In the genomic region with DNA sequence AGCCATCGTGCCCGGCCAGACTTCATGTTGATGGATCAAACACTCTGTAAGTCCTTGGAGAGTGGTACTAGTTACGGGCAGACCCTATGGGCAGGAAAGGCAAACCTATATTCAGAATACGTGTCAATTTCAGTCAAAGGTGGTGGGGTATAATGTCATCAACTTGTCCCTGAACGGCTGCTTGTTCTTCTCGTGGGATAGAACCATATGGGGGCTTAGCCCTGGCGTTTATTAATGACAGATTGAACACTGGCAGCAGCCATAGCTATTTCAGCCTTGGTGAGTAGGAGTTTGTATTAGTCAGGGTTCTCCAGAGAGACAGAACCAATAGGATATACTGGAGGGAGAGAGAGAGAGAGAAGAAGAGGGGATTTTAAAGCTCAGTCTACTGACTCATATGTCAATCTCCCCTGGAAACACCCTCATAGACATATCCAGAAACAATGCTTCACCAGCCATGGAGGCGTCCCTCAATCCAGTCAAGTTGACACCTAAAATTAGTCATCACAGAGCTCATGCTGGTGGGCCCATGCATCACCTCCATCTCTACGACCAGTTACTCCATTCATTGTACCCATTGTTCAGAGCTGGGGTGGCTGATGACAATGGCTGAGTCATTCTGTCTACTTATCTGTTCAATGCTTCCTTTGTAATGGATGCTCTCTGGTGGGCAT, we compare ENCODE assay signal across 14 cellular contexts. TPM values are rescaled to one million over a fixed set of nuclear protein-coding genes. Genes with fewer than 3 reads are reported as not detected.
A peak's percentile ranks its signal among the peaks of the same experiment; 100 is the strongest.
DNase-seq lines count a peak whose midpoint lies in the region; ATAC-seq and TF ChIP-seq lines count a peak whose summit lies in the region.
"Had no signal": no experiment of that assay in that cellular context is flagged by ENCODE, and none has a peak within 500 bp of the region (broad histone marks: within the 10 kb centered on the region; RNA-seq: fewer than 3 reads in every experiment).

No MANE protein-coding gene starts in this region.

- H3K9me3 Mint-ChIP-seq in natural killer cell treated with Interleukin-12 subunit alpha and Interleukin-12 subunit beta and Interleukin-15 and Interleukin-18, amount 100 ng/mL, for 72 hours: no peaks in the 10 kb centered on the region
- H3K9me3 Mint-ChIP-seq in natural killer cell: no peaks in the 10 kb centered on the region
- H3K9me3 Mint-ChIP-seq in stimulated activated naive CD8-positive, alpha-beta T cell treated with anti-CD3 and anti-CD28 coated beads, Interleukin-15, amount 100 ng/mL, for 72 hours: no peaks in the 10 kb centered on the region
- H3K9me3 Mint-ChIP-seq in activated T-helper 1 cell treated with anti-CD3 and anti-CD28 coated beads, Interleukin-12 subunit alpha, Interleukin-12 subunit beta, Interleukin-2, Interleukin-4 antibody, amounts not matched to agents 30 ng/mL and 10 ng/mL and 1 ng/mL, durations not matched to agents 14 hours and 24 hours and 36 hours: no peaks in the 10 kb centered on the region
- H3K9me3 Mint-ChIP-seq: effector memory CD8-positive, alpha-beta T cell; memory B cell had no signal

- no peak overlapping the region for H3K4me3 ChIP-seq in fibroblast of mammary gland (ENCODE audit: control insufficient read depth, low read depth, low read length)
- H3K4me3 ChIP-seq: hepatocyte, vagina had no signal

- intact Hi-C loops in natural killer cell (cut with micrococcal nuclease): no loop called here
- intact Hi-C loops in activated T-helper 1 cell treated with anti-CD3 and anti-CD28 coated beads, Interleukin-12 subunit alpha, Interleukin-12 subunit beta, Interleukin-2, Interleukin-4 antibody, amounts not matched to agents 30 ng/mL and 10 ng/mL and 1 ng/mL, durations not matched to agents 14 hours and 24 hours and 36 hours (cut with micrococcal nuclease): no loop called here

- H3K4me1 Mint-ChIP-seq in natural killer cell treated with Interleukin-12 subunit alpha and Interleukin-12 subunit beta and Interleukin-15 and Interleukin-18, amount 100 ng/mL, for 72 hours (ENCODE audit: low read depth in 2 of 2): peaks cover 4 to 12% of the 10 kb centered on the region in 2 donors
- H3K4me1 Mint-ChIP-seq in natural killer cell: no peaks in the 10 kb centered on the region
- H3K4me1 Mint-ChIP-seq in stimulated activated naive CD8-positive, alpha-beta T cell treated with anti-CD3 and anti-CD28 coated beads, Interleukin-15, amount 100 ng/mL, for 72 hours: peaks cover 12% of the 10 kb centered on the region
- H3K4me1 Mint-ChIP-seq in activated T-helper 1 cell treated with anti-CD3 and anti-CD28 coated beads, Interleukin-12 subunit alpha, Interleukin-12 subunit beta, Interleukin-2, Interleukin-4 antibody, amounts not matched to agents 30 ng/mL and 10 ng/mL and 1 ng/mL, durations not matched to agents 14 hours and 24 hours and 36 hours (ENCODE audit: low read depth): peaks cover 19% of the 10 kb centered on the region
- H3K4me1 Mint-ChIP-seq: memory B cell had no signal

- no peak for DNase-seq in natural killer cell treated with Interleukin-12 subunit alpha and Interleukin-12 subunit beta and Interleukin-15 and Interleukin-18, amount 100 ng/mL, for 72 hours (ENCODE audit: low spot score)
- DNase-seq in natural killer cell (no peak), RPMI7951 (ENCODE audit: low read depth) (peak; percentile 35), fibroblast of mammary gland (ENCODE audit: low read depth) (peak; percentile 43), C1 segment of cervical spinal cord (lab: John Stamatoyannopoulos, UW) (no peak)
- DNase-seq in stimulated activated naive CD8-positive, alpha-beta T cell treated with anti-CD3 and anti-CD28 coated beads, Interleukin-15, amount 100 ng/mL, for 72 hours: peak in 1 of 2 donors; percentile 55
- DNase-seq in activated T-helper 1 cell treated with anti-CD3 and anti-CD28 coated beads, Interleukin-12 subunit alpha, Interleukin-12 subunit beta, Interleukin-2, Interleukin-4 antibody, amounts not matched to agents 30 ng/mL and 10 ng/mL and 1 ng/mL, durations not matched to agents 14 hours and 24 hours and 36 hours (ENCODE audit: low spot score): no peak
- DNase-seq: effector memory CD8-positive, alpha-beta T cell; HCEC 1CT had no signal

- no peak overlapping the region for H3K4me3 Mint-ChIP-seq in natural killer cell treated with Interleukin-12 subunit alpha and Interleukin-12 subunit beta and Interleukin-15 and Interleukin-18, amount 100 ng/mL, for 72 hours
- no peak overlapping the region for H3K4me3 Mint-ChIP-seq in natural killer cell
- H3K4me3 Mint-ChIP-seq in stimulated activated naive CD8-positive, alpha-beta T cell treated with anti-CD3 and anti-CD28 coated beads, Interleukin-15, amount 100 ng/mL, for 72 hours: no peak overlapping the region
- no peak overlapping the region for H3K4me3 Mint-ChIP-seq in activated T-helper 1 cell treated with anti-CD3 and anti-CD28 coated beads, Interleukin-12 subunit alpha, Interleukin-12 subunit beta, Interleukin-2, Interleukin-4 antibody, amounts not matched to agents 30 ng/mL and 10 ng/mL and 1 ng/mL, durations not matched to agents 14 hours and 24 hours and 36 hours
- H3K4me3 Mint-ChIP-seq: effector memory CD8-positive, alpha-beta T cell; memory B cell had no signal

- H3K36me3 Mint-ChIP-seq in natural killer cell treated with Interleukin-12 subunit alpha and Interleukin-12 subunit beta and Interleukin-15 and Interleukin-18, amount 100 ng/mL, for 72 hours: no peaks in the 10 kb centered on the region
- H3K36me3 Mint-ChIP-seq in natural killer cell: no peaks in the 10 kb centered on the region
- no peaks in the 10 kb centered on the region for H3K36me3 Mint-ChIP-seq in activated T-helper 1 cell treated with anti-CD3 and anti-CD28 coated beads, Interleukin-12 subunit alpha, Interleukin-12 subunit beta, Interleukin-2, Interleukin-4 antibody, amounts not matched to agents 30 ng/mL and 10 ng/mL and 1 ng/mL, durations not matched to agents 14 hours and 24 hours and 36 hours (ENCODE audit: low read depth)
- H3K36me3 Mint-ChIP-seq: memory B cell had no signal

- H3K27me3 Mint-ChIP-seq in natural killer cell treated with Interleukin-12 subunit alpha and Interleukin-12 subunit beta and Interleukin-15 and Interleukin-18, amount 100 ng/mL, for 72 hours: peaks cover 0 to 9% of the 10 kb centered on the region in 2 donors
- peaks cover 0 to 2% of the 10 kb centered on the region in 2 donors for H3K27me3 Mint-ChIP-seq in natural killer cell (ENCODE audit: low read depth in 2 of 2)
- no peaks in the 10 kb centered on the region for H3K27me3 Mint-ChIP-seq in stimulated activated naive CD8-positive, alpha-beta T cell treated with anti-CD3 and anti-CD28 coated beads, Interleukin-15, amount 100 ng/mL, for 72 hours
- no peaks in the 10 kb centered on the region for H3K27me3 Mint-ChIP-seq in activated T-helper 1 cell treated with anti-CD3 and anti-CD28 coated beads, Interleukin-12 subunit alpha, Interleukin-12 subunit beta, Interleukin-2, Interleukin-4 antibody, amounts not matched to agents 30 ng/mL and 10 ng/mL and 1 ng/mL, durations not matched to agents 14 hours and 24 hours and 36 hours (ENCODE audit: insufficient read depth)
- H3K27me3 Mint-ChIP-seq: effector memory CD8-positive, alpha-beta T cell; memory B cell had no signal

- peak; percentile 65 to 90 for ATAC-seq in natural killer cell treated with Interleukin-12 subunit alpha and Interleukin-12 subunit beta and Interleukin-15 and Interleukin-18, amount 100 ng/mL, for 72 hours
- ATAC-seq in natural killer cell: no peak
- ATAC-seq in stimulated activated naive CD8-positive, alpha-beta T cell treated with anti-CD3 and anti-CD28 coated beads, Interleukin-15, amount 100 ng/mL, for 72 hours: peak; percentile 95
- no peak for ATAC-seq in GM21528 (IDR thresholded peaks at IDR 0.05; ENCODE audit: low FRiP score, unreplicated experiment)
- ATAC-seq: effector memory CD8-positive, alpha-beta T cell had no signal

- TF ChIP-seq CTCF in natural killer cell (IDR thresholded peaks at IDR 0.05) (no peak), fibroblast of mammary gland (conservative IDR thresholded peaks at IDR 0.05; ENCODE audit: control insufficient read depth, insufficient read depth, low read depth, low read length) (no peak)

- no peak overlapping the region for H3K27ac Mint-ChIP-seq in natural killer cell treated with Interleukin-12 subunit alpha and Interleukin-12 subunit beta and Interleukin-15 and Interleukin-18, amount 100 ng/mL, for 72 hours
- H3K27ac Mint-ChIP-seq in natural killer cell: no peak overlapping the region
- no peak overlapping the region for H3K27ac Mint-ChIP-seq in stimulated activated naive CD8-positive, alpha-beta T cell treated with anti-CD3 and anti-CD28 coated beads, Interleukin-15, amount 100 ng/mL, for 72 hours
- H3K27ac Mint-ChIP-seq in activated T-helper 1 cell treated with anti-CD3 and anti-CD28 coated beads, Interleukin-12 subunit alpha, Interleukin-12 subunit beta, Interleukin-2, Interleukin-4 antibody, amounts not matched to agents 30 ng/mL and 10 ng/mL and 1 ng/mL, durations not matched to agents 14 hours and 24 hours and 36 hours: no peak overlapping the region
- H3K27ac Mint-ChIP-seq: effector memory CD8-positive, alpha-beta T cell; memory B cell; progenitor cell of endocrine pancreas had no signal

RNA-seq across cellular contexts. Expression of gene AQP10, which starts 16.1 kb away (rescaled TPM):
- total RNA-seq in natural killer cell treated with Interleukin-12 subunit alpha and Interleukin-12 subunit beta and Interleukin-15 and Interleukin-18, amount 100 ng/mL, for 72 hours: not detected
- under 1 TPM in 1 of 3 donors, not detected in 2; 0.82 TPM for total RNA-seq in natural killer cell
- total RNA-seq in RPMI7951 (2014; rRNA removed; shearing (Covaris generic)): not detected in 2 replicates
- not detected in 2 replicates for total RNA-seq in activated T-helper 1 cell treated with anti-CD3 and anti-CD28 coated beads, Interleukin-12 subunit alpha, Interleukin-12 subunit beta, Interleukin-2, Interleukin-4 antibody, amounts not matched to agents 30 ng/mL and 10 ng/mL and 1 ng/mL, durations not matched to agents 14 hours and 24 hours and 36 hours
- total RNA-seq: vagina had no signal

RNA-seq across cellular contexts. Expression of gene ATP8B2, which starts 20.5 kb away (rescaled TPM):
- total RNA-seq in natural killer cell treated with Interleukin-12 subunit alpha and Interleukin-12 subunit beta and Interleukin-15 and Interleukin-18, amount 100 ng/mL, for 72 hours: 10 to 100 TPM; 29.2 to 60.6 TPM
- 10 to 100 TPM; 47.8 to 67.5 (median 59.3) TPM for total RNA-seq in natural killer cell
- total RNA-seq in RPMI7951 (2014; rRNA removed; shearing (Covaris generic)): 21.1 and 26.5 TPM in 2 replicates
- total RNA-seq in activated T-helper 1 cell treated with anti-CD3 and anti-CD28 coated beads, Interleukin-12 subunit alpha, Interleukin-12 subunit beta, Interleukin-2, Interleukin-4 antibody, amounts not matched to agents 30 ng/mL and 10 ng/mL and 1 ng/mL, durations not matched to agents 14 hours and 24 hours and 36 hours: 50.1 and 54.9 TPM in 2 replicates

RNA-seq across cellular contexts. Expression of gene HAX1, which starts 32.4 kb away (rescaled TPM):
- 100 to 1,000 TPM; 131 to 136 TPM for total RNA-seq in natural killer cell treated with Interleukin-12 subunit alpha and Interleukin-12 subunit beta and Interleukin-15 and Interleukin-18, amount 100 ng/mL, for 72 hours
- 10 to 100 TPM; 36.5 to 52.8 (median 40.0) TPM for total RNA-seq in natural killer cell
- 107 and 122 TPM in 2 replicates for total RNA-seq in RPMI7951 (2014; rRNA removed; shearing (Covaris generic))
- 122 and 123 TPM in 2 replicates for total RNA-seq in activated T-helper 1 cell treated with anti-CD3 and anti-CD28 coated beads, Interleukin-12 subunit alpha, Interleukin-12 subunit beta, Interleukin-2, Interleukin-4 antibody, amounts not matched to agents 30 ng/mL and 10 ng/mL and 1 ng/mL, durations not matched to agents 14 hours and 24 hours and 36 hours

Comparison
In these comparisons a context has a peak if more than half of its experiments do, and no peak if none do; other contexts are left out.
1. ATAC-seq: peak in natural killer cell treated with Interleukin-12 subunit alpha and Interleukin-12 subunit beta and Interleukin-15 and Interleukin-18, amount 100 ng/mL, for 72 hours (2 of 2) and stimulated activated naive CD8-positive, alpha-beta T cell treated with anti-CD3 and anti-CD28 coated beads, Interleukin-15, amount 100 ng/mL, for 72 hours (single experiment); none in natural killer cell (0 of 3) and GM21528 (single experiment).
2. DNase-seq: peak in RPMI7951 (single experiment) and fibroblast of mammary gland (single experiment); none in natural killer cell treated with Interleukin-12 subunit alpha and Interleukin-12 subunit beta and Interleukin-15 and Interleukin-18, amount 100 ng/mL, for 72 hours (single experiment), natural killer cell (single experiment), C1 segment of cervical spinal cord (0 of 14) and activated T-helper 1 cell treated with anti-CD3 and anti-CD28 coated beads, Interleukin-12 subunit alpha, Interleukin-12 subunit beta, Interleukin-2, Interleukin-4 antibody, amounts not matched to agents 30 ng/mL and 10 ng/mL and 1 ng/mL, durations not matched to agents 14 hours and 24 hours and 36 hours (single experiment).